24 cellular contexts compared by ENCODE assay signal in the genomic region with DNA sequence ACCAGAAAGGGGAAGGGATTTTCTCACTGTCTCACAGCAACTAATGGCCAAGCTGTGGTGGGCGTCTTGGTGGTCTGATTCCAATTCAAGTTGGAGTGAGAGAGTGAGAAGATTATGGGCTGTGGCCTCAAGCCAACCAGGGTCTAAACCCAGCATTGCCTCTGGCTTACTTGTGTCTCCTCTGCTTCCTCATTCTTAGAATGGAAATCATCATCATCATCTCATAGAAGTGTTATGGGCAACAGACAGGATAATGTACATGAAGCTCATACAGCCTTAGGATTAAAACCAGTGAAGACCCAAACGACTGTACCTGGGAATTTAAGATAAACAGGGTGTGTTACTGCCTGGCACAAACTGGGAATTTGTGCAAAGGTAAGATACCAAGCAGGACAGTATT.
"Had no signal": no experiment of that assay in that cellular context is flagged by ENCODE, and none has a peak within 500 bp of the region (broad histone marks: within the 10 kb centered on the region; RNA-seq: fewer than 3 reads in every experiment).

No MANE protein-coding gene starts in this region.

- H3K36me3 ChIP-seq: esophagus muscularis mucosa, gastroesophageal sphincter, heart left ventricle, neutrophil, ovary, prostate gland, right atrium auricular region, thoracic aorta, upper lobe of left lung had no signal

- H3K9me3 Mint-ChIP-seq: activated CD4-positive, alpha-beta memory T cell treated with anti-CD3 and anti-CD28 coated beads for 36 hours; activated naive CD4-positive, alpha-beta T cell treated with anti-CD3 and anti-CD28 coated beads for 36 hours; activated naive CD8-positive, alpha-beta T cell treated with anti-CD3 and anti-CD28 coated beads, Interleukin-2, amount 50 U/mL, for 24 hours; activated T-cell treated with anti-CD3 and anti-CD28 coated beads, Interleukin-2, amount 50 U/mL, for 72 hours; dendritic cell treated with granulocyte-macrophage colony-stimulating factor and Interleukin-4, amounts not matched to agents 40 ng/mL and 50 ng/mL, for 4 days; naive thymus-derived CD8-positive, alpha-beta T cell had no signal

- ATAC-seq: activated naive CD8-positive, alpha-beta T cell treated with anti-CD3 and anti-CD28 coated beads, Interleukin-2, amount 50 U/mL, for 24 hours; activated T-cell treated with anti-CD3 and anti-CD28 coated beads, Interleukin-2, amount 50 U/mL, for 72 hours; gastroesophageal sphincter; heart left ventricle; left lobe of liver; naive thymus-derived CD8-positive, alpha-beta T cell had no signal

- H3K36me3 Mint-ChIP-seq: activated CD4-positive, alpha-beta memory T cell treated with anti-CD3 and anti-CD28 coated beads for 36 hours; naive thymus-derived CD8-positive, alpha-beta T cell had no signal

- H3K4me3 ChIP-seq: esophagus muscularis mucosa, gastroesophageal sphincter, heart left ventricle, lung, ovary, prostate gland, right atrium auricular region, thoracic aorta, upper lobe of left lung had no signal

- H3K4me1 ChIP-seq: esophagus muscularis mucosa, gastroesophageal sphincter, heart left ventricle, prostate gland, right atrium auricular region had no signal

- H3K27ac ChIP-seq: esophagus muscularis mucosa, gastroesophageal sphincter, heart left ventricle, neutrophil, ovary, prostate gland, right atrium auricular region, thoracic aorta, upper lobe of left lung had no signal

- H3K4me3 Mint-ChIP-seq: activated CD4-positive, alpha-beta memory T cell treated with anti-CD3 and anti-CD28 coated beads for 36 hours; activated naive CD4-positive, alpha-beta T cell treated with anti-CD3 and anti-CD28 coated beads for 36 hours; activated naive CD8-positive, alpha-beta T cell treated with anti-CD3 and anti-CD28 coated beads, Interleukin-2, amount 50 U/mL, for 24 hours; activated T-cell treated with anti-CD3 and anti-CD28 coated beads, Interleukin-2, amount 50 U/mL, for 72 hours; dendritic cell treated with granulocyte-macrophage colony-stimulating factor and Interleukin-4, amounts not matched to agents 40 ng/mL and 50 ng/mL, for 4 days; naive thymus-derived CD8-positive, alpha-beta T cell had no signal

- H3K4me1 Mint-ChIP-seq: activated naive CD8-positive, alpha-beta T cell treated with anti-CD3 and anti-CD28 coated beads, Interleukin-2, amount 50 U/mL, for 24 hours; naive thymus-derived CD8-positive, alpha-beta T cell had no signal

- H3K27ac Mint-ChIP-seq: activated CD4-positive, alpha-beta memory T cell treated with anti-CD3 and anti-CD28 coated beads for 36 hours; activated naive CD4-positive, alpha-beta T cell treated with anti-CD3 and anti-CD28 coated beads for 36 hours; activated naive CD8-positive, alpha-beta T cell treated with anti-CD3 and anti-CD28 coated beads, Interleukin-2, amount 50 U/mL, for 24 hours; activated T-cell treated with anti-CD3 and anti-CD28 coated beads, Interleukin-2, amount 50 U/mL, for 72 hours; dendritic cell treated with granulocyte-macrophage colony-stimulating factor and Interleukin-4, amounts not matched to agents 40 ng/mL and 50 ng/mL, for 4 days; naive thymus-derived CD8-positive, alpha-beta T cell had no signal

- H3K27me3 Mint-ChIP-seq: dendritic cell treated with granulocyte-macrophage colony-stimulating factor and Interleukin-4, amounts not matched to agents 40 ng/mL and 50 ng/mL, for 4 days had no signal

- H3K9me3 ChIP-seq: esophagus muscularis mucosa, gastroesophageal sphincter, heart left ventricle, neutrophil, ovary, prostate gland, right atrium auricular region, thoracic aorta, upper lobe of left lung had no signal

- H3K27me3 ChIP-seq: neutrophil, ovary, right atrium auricular region, upper lobe of left lung had no signal

- DNase-seq: activated CD4-positive, alpha-beta memory T cell treated with anti-CD3 and anti-CD28 coated beads for 36 hours; activated CD4-positive, alpha-beta T cell treated with anti-CD3 and anti-CD28 coated beads for 48 hours; activated effector memory CD4-positive, alpha-beta T cell treated with Interleukin-2 at 50 U/mL for 16 hours; activated naive CD4-positive, alpha-beta T cell treated with anti-CD3 and anti-CD28 coated beads for 36 hours; activated naive CD8-positive, alpha-beta T cell treated with anti-CD3 and anti-CD28 coated beads, Interleukin-2, amount 50 U/mL, for 24 hours; activated T-cell treated with anti-CD3 and anti-CD28 coated beads, Interleukin-2, amount 50 U/mL, for 72 hours; effector CD8-positive, alpha-beta T cell; heart left ventricle; islet precursor cell; naive thymus-derived CD8-positive, alpha-beta T cell; ovary; stimulated activated CD4-positive, alpha-beta T cell treated with anti-CD3 and anti-CD28 coated beads, Interleukin-4, amount 100 ng/mL, for 24 hours; stimulated activated naive CD4-positive, alpha-beta T cell treated with Interleukin-2 at 50 U/mL for 16 hours; T1000; upper lobe of left lung had no signal
